10 cellular contexts compared by ENCODE assay signal in the genomic region with DNA sequence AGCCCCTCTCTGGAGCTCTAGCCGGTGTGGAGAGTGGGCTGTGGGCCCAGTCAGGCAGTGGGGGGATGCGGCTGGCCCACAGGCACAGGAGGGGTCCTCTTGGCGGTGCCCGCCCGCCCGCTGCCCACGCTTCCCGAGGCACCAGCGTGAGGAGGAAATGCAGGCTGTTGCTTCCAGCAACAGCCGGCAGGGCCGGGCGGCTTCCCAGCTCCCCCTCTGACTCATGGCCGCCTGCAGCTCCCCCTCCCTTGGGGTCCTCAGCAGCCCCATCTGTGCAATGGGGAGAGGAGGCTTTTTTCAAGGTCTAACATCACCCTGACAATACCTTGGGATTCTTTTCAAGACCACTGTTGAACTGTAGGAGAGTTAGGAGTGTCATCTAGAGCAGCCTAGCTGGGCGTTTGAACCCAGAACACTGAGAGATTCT. TPM values are rescaled to one million over a fixed set of nuclear protein-coding genes. Genes with fewer than 3 reads are reported as not detected.
A peak's percentile ranks its signal among the peaks of the same experiment; 100 is the strongest.
DNase-seq lines count a peak whose midpoint lies in the region; ATAC-seq and TF ChIP-seq lines count a peak whose summit lies in the region.
"Had no signal": no experiment of that assay in that cellular context is flagged by ENCODE, and none has a peak within 500 bp of the region (broad histone marks: within the 10 kb centered on the region; RNA-seq: fewer than 3 reads in every experiment).

No MANE protein-coding gene starts in this region.

- peak overlapping the region; percentile 72 for H3K4me2 ChIP-seq in hepatocyte

- no peaks in the 10 kb centered on the region for H3K36me3 ChIP-seq in hepatocyte (replicated peaks; ENCODE audit: insufficient read depth, low read depth)

- peaks cover 82% of the 10 kb centered on the region for H3K4me1 ChIP-seq in hepatocyte (ENCODE audit: insufficient read depth)

- H2AFZ ChIP-seq in hepatocyte = no peak overlapping the region

- H3K9me3 ChIP-seq in hepatocyte (ENCODE audit: low read depth) = no peaks in the 10 kb centered on the region

- no peaks in the 10 kb centered on the region for H3K27me3 ChIP-seq in hepatocyte

- 85% methylated on average over 14 of the region's 14 CpGs for WGBS in hepatocyte (ENCODE audit: low lambda C conversion rate, missing lambda C conversion rate)

- peak overlapping the region; percentile 82 for H3K27ac ChIP-seq in hepatocyte
- H3K27ac ChIP-seq in skin epidermis = peak overlapping the region in 20 of 21 experiments; percentile 34 to 95 (median 84)

- H3K36me3 Mint-ChIP-seq in WTC11 = no peaks in the 10 kb centered on the region

- H3K27ac Mint-ChIP-seq in WTC11 = peak overlapping the region; percentile 87; the same call in 1 of the 2 replicates

- 0 out of 3 replicates have a peak, but pooled peaks have one; percentile 12 for TF ChIP-seq CTCF in GM12872 (IDR thresholded peaks at IDR 0.05; ENCODE audit: insufficient read depth, low read depth, low read length)
- no peak for TF ChIP-seq CTCF in WTC11 (IDR thresholded peaks at IDR 0.05)
- no peak for TF ChIP-seq CTCF in hepatocyte (IDR thresholded peaks at IDR 0.05; ENCODE audit: poor library complexity)

- H3K9me2 ChIP-seq in hepatocyte (replicated peaks; ENCODE audit: insufficient read depth) = no peaks in the 10 kb centered on the region

- H3K4me3 ChIP-seq in hepatocyte (no peak overlapping the region), skin epidermis (no peak overlapping the region)

- POLR2A ChIA-PET in WTC11 (lab: Charles Lee) = interaction anchor here (1.3 to 1.4 kb wide), 2 partner anchors 11 to 84 kb away, joined by 4 to 5 read pairs; a partner anchor contains a TSS

- no peaks in the 10 kb centered on the region for H3K9me3 Mint-ChIP-seq in WTC11

- DNase-seq in WTC11 (ENCODE audit: low spot score) (no peak), hepatocyte (ENCODE audit: low spot score) (no peak), NCI-H1048 (lab: John Stamatoyannopoulos, UW) (no peak), NCI-H1436 (lab: John Stamatoyannopoulos, UW) (no peak)
- DNase-seq: activated naive CD4-positive, alpha-beta T cell; NCI-H1092 had no signal

- peaks cover 84% of the 10 kb centered on the region for H4K20me1 ChIP-seq in hepatocyte (ENCODE audit: insufficient read depth, poor library complexity, severe bottlenecking)

- ATAC-seq in WTC11 = no peak
- no peak for ATAC-seq in GM19351 (IDR thresholded peaks at IDR 0.05; ENCODE audit: unreplicated experiment)
- ATAC-seq in GM19328 (IDR thresholded peaks at IDR 0.05; ENCODE audit: unreplicated experiment) = no peak

- CTCF ChIA-PET in WTC11 (lab: Charles Lee) = interaction anchor here (0.9 to 3.1 kb wide), 12 partner anchors 10 to 310 kb away, joined by 3 to 24 read pairs (median 5); a partner anchor contains a TSS

- peaks cover 83% of the 10 kb centered on the region for H3K4me1 Mint-ChIP-seq in WTC11

- H3K27me3 Mint-ChIP-seq in WTC11 (ENCODE audit: low read depth) = no peaks in the 10 kb centered on the region

- peak overlapping the region; percentile 22 for H3K4me3 Mint-ChIP-seq in WTC11

- H3K79me2 ChIP-seq in hepatocyte = peaks cover 96% of the 10 kb centered on the region

TF ChIP-seq in WTC11, 78 proteins besides CTCF, POLR2A, EP300 and RAD21:
- TF ChIP-seq, protein P1, sequence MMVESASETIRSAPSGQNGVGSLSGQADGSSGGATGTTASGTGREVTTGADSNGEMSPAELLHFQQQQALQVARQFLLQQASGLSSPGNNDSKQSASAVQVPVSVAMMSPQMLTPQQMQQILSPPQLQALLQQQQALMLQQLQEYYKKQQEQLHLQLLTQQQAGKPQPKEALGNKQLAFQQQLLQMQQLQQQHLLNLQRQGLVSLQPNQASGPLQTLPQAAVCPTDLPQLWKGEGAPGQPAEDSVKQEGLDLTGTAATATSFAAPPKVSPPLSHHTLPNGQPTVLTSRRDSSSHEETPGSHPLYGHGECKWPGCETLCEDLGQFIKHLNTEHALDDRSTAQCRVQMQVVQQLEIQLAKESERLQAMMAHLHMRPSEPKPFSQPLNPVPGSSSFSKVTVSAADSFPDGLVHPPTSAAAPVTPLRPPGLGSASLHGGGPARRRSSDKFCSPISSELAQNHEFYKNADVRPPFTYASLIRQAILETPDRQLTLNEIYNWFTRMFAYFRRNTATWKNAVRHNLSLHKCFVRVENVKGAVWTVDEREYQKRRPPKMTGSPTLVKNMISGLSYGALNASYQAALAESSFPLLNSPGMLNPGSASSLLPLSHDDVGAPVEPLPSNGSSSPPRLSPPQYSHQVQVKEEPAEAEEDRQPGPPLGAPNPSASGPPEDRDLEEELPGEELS (CRISPR knock-in tag; IDR thresholded peaks at IDR 0.05) = no peak
- no peak for TF ChIP-seq GABPB1 (CRISPR knock-in tag; IDR thresholded peaks at IDR 0.05)
- no peak for TF ChIP-seq TP53 (CRISPR knock-in tag; IDR thresholded peaks at IDR 0.05)
- TF ChIP-seq, protein P2, sequence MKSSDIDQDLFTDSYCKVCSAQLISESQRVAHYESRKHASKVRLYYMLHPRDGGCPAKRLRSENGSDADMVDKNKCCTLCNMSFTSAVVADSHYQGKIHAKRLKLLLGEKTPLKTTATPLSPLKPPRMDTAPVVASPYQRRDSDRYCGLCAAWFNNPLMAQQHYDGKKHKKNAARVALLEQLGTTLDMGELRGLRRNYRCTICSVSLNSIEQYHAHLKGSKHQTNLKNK (CRISPR knock-in tag; IDR thresholded peaks at IDR 0.05) = no peak
- TF ChIP-seq TEAD1 (CRISPR knock-in tag; IDR thresholded peaks at IDR 0.05) = no peak
- TF ChIP-seq ELF4 (CRISPR knock-in tag; IDR thresholded peaks at IDR 0.05; ENCODE audit: low read depth) = no peak
- no peak for TF ChIP-seq ZNF121 (CRISPR knock-in tag; IDR thresholded peaks at IDR 0.05)
- TF ChIP-seq FOXK1 (CRISPR knock-in tag; IDR thresholded peaks at IDR 0.05) = no peak
- no peak for TF ChIP-seq OVOL2 (CRISPR knock-in tag; IDR thresholded peaks at IDR 0.05; ENCODE audit: borderline replicate concordance)
- no peak for TF ChIP-seq NR1H2 (CRISPR knock-in tag; IDR thresholded peaks at IDR 0.05)
- TF ChIP-seq, protein P3, sequence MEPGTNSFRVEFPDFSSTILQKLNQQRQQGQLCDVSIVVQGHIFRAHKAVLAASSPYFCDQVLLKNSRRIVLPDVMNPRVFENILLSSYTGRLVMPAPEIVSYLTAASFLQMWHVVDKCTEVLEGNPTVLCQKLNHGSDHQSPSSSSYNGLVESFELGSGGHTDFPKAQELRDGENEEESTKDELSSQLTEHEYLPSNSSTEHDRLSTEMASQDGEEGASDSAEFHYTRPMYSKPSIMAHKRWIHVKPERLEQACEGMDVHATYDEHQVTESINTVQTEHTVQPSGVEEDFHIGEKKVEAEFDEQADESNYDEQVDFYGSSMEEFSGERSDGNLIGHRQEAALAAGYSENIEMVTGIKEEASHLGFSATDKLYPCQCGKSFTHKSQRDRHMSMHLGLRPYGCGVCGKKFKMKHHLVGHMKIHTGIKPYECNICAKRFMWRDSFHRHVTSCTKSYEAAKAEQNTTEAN (CRISPR knock-in tag; IDR thresholded peaks at IDR 0.05) = no peak

RNA-seq across cellular contexts. Expression of a gene that starts 10.4 kb away (rescaled TPM):
- total RNA-seq in WTC11 (2021) = 77.5 to 97.2 TPM (median 78.0 TPM) in 3 replicates
- 90.9 and 110 TPM in 2 replicates for total RNA-seq in hepatocyte
- 98.7 and 106 TPM in 2 replicates for polyA plus RNA-seq in hepatocyte
